9 cellular contexts compared by ENCODE assay signal in genomic region chr10:32326119-32326518, GRCh38. TPM values are rescaled to one million over a fixed set of nuclear protein-coding genes. Genes with fewer than 3 reads are reported as not detected.
DNase-seq lines count a peak whose midpoint lies in the region; ATAC-seq and TF ChIP-seq lines count a peak whose summit lies in the region.
"Had no signal": no experiment of that assay in that cellular context is flagged by ENCODE, and none has a peak within 500 bp of the region (broad histone marks: within the 10 kb centered on the region; RNA-seq: fewer than 3 reads in every experiment).

No MANE protein-coding gene starts in this region.

- H3K4me3 ChIP-seq in CD8-positive, alpha-beta memory T cell (ENCODE audit: low read length), result no peak overlapping the region
- H3K4me3 ChIP-seq in foreskin fibroblast (ENCODE audit: low read depth in 1 of 2, low read length in 2 of 2), result no peak overlapping the region

- no peaks in the 10 kb centered on the region for H3K9me3 ChIP-seq in CD8-positive, alpha-beta memory T cell (ENCODE audit: low read length)

- peak overlapping the region in 4 of 7 donors; percentile 42 to 70 (median 53) for H3K4me3 Mint-ChIP-seq in CD8-positive, alpha-beta memory T cell
- peak overlapping the region; percentile 27 to 55 for H3K4me3 Mint-ChIP-seq in effector memory CD8-positive, alpha-beta T cell

- no peak overlapping the region for H3K27ac ChIP-seq in CD8-positive, alpha-beta memory T cell (ENCODE audit: low read depth, low read length)

- H3K4me1 ChIP-seq in CD8-positive, alpha-beta memory T cell (ENCODE audit: insufficient read depth, low read length), result peaks cover 57% of the 10 kb centered on the region

- no peaks in the 10 kb centered on the region for H3K27me3 ChIP-seq in CD8-positive, alpha-beta memory T cell (ENCODE audit: insufficient read depth, low read length, poor library complexity, severe bottlenecking)

- H3K9me3 Mint-ChIP-seq in CD8-positive, alpha-beta memory T cell, result no peaks in the 10 kb centered on the region
- H3K9me3 Mint-ChIP-seq in effector memory CD8-positive, alpha-beta T cell, result no peaks in the 10 kb centered on the region

- no peaks in the 10 kb centered on the region for H3K36me3 ChIP-seq in CD8-positive, alpha-beta memory T cell (ENCODE audit: insufficient read depth, low read length)

- H3K4me1 Mint-ChIP-seq in CD8-positive, alpha-beta memory T cell, result peaks cover 80 to 95% (median 94%) of the 10 kb centered on the region in 3 donors
- peaks cover 53 to 83% of the 10 kb centered on the region in 2 donors for H3K4me1 Mint-ChIP-seq in effector memory CD8-positive, alpha-beta T cell (ENCODE audit: low read depth in 2 of 2)

- H3K36me3 Mint-ChIP-seq in CD8-positive, alpha-beta memory T cell, result peaks cover 3 to 28% (median 10%) of the 10 kb centered on the region in 3 donors
- H3K36me3 Mint-ChIP-seq in effector memory CD8-positive, alpha-beta T cell (ENCODE audit: insufficient read depth), result peaks cover 13% of the 10 kb centered on the region

- no peak for DNase-seq in CD8-positive, alpha-beta memory T cell
- no peak for DNase-seq in effector memory CD8-positive, alpha-beta T cell
- no peak for DNase-seq in NCI-H526 treated with DMSO at 0.1 percent for 48 hours (lab: John Stamatoyannopoulos, UW)
- no peak for DNase-seq in NCI-H526 (lab: John Stamatoyannopoulos, UW)
- no peak for DNase-seq in activated effector memory CD4-positive, alpha-beta T cell treated with Interleukin-2 at 50 U/mL for 16 hours
- DNase-seq in foreskin fibroblast, result no peak
- DNase-seq: right cardiac atrium had no signal

- ATAC-seq in GM19397 (IDR thresholded peaks at IDR 0.05; ENCODE audit: unreplicated experiment) (peak; percentile 64), HG02938 (IDR thresholded peaks at IDR 0.05; ENCODE audit: unreplicated experiment) (peak; percentile 51)
- ATAC-seq in effector memory CD8-positive, alpha-beta T cell (replicated peaks), result no peak
- ATAC-seq: right cardiac atrium had no signal

- POLR2A ChIA-PET in CD8-positive, alpha-beta memory T cell (lab: Charles Lee), result no interaction called here

- CTCF ChIA-PET in CD8-positive, alpha-beta memory T cell (lab: Charles Lee), result no interaction called here

- peak overlapping the region in 7 of 8 donors; percentile 8 to 81 (median 65) for H3K27ac Mint-ChIP-seq in CD8-positive, alpha-beta memory T cell
- peak overlapping the region; percentile 5 to 95 for H3K27ac Mint-ChIP-seq in effector memory CD8-positive, alpha-beta T cell

- H3K27me3 Mint-ChIP-seq in CD8-positive, alpha-beta memory T cell, result no peaks in the 10 kb centered on the region
- H3K27me3 Mint-ChIP-seq in effector memory CD8-positive, alpha-beta T cell, result no peaks in the 10 kb centered on the region

- TF ChIP-seq CTCF in foreskin fibroblast (IDR thresholded peaks at IDR 0.05; ENCODE audit: low read depth, low read length), result no peak

RNA-seq across cellular contexts. Expression of gene EPC1, which starts 20.8 kb away (rescaled TPM):
- 10 to 100 TPM; 40.9 to 41.3 TPM for total RNA-seq in CD8-positive, alpha-beta memory T cell
- polyA plus RNA-seq in CD8-positive, alpha-beta memory T cell, result 45.3 TPM
